1 cellular context compared by ENCODE assay signal in the genomic region with DNA sequence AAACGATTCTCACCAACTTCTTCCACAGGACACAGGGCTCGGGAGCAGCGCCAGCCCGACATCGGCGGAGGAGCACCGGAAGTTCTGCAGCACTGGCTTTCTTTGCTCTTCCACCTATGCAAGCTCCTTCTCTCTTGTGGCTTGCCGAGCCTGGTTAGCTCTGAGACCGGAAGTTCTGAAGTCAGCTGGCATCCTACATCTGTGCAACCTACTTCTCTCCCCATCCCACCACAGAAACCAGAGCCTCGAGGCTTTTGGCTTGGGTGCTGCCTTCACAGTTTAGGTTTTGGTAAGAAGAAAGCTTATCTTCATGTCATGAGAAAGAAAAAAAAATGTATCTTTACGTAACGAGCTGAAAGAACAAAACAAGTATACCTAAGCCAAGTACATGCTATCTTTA.
TF ChIP-seq lines count a peak whose summit lies in the region.

No MANE protein-coding gene starts in this region.

TF ChIP-seq in GM12878, 131 proteins besides CTCF, POLR2A, EP300 and RAD21 (continued from another document):
- TF ChIP-seq, protein P1, sequence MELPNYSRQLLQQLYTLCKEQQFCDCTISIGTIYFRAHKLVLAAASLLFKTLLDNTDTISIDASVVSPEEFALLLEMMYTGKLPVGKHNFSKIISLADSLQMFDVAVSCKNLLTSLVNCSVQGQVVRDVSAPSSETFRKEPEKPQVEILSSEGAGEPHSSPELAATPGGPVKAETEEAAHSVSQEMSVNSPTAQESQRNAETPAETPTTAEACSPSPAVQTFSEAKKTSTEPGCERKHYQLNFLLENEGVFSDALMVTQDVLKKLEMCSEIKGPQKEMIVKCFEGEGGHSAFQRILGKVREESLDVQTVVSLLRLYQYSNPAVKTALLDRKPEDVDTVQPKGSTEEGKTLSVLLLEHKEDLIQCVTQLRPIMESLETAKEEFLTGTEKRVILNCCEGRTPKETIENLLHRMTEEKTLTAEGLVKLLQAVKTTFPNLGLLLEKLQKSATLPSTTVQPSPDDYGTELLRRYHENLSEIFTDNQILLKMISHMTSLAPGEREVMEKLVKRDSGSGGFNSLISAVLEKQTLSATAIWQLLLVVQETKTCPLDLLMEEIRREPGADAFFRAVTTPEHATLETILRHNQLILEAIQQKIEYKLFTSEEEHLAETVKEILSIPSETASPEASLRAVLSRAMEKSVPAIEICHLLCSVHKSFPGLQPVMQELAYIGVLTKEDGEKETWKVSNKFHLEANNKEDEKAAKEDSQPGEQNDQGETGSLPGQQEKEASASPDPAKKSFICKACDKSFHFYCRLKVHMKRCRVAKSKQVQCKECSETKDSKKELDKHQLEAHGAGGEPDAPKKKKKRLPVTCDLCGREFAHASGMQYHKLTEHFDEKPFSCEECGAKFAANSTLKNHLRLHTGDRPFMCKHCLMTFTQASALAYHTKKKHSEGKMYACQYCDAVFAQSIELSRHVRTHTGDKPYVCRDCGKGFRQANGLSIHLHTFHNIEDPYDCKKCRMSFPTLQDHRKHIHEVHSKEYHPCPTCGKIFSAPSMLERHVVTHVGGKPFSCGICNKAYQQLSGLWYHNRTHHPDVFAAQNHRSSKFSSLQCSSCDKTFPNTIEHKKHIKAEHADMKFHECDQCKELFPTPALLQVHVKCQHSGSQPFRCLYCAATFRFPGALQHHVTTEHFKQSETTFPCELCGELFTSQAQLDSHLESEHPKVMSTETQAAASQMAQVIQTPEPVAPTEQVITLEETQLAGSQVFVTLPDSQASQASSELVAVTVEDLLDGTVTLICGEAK (IDR thresholded peaks at IDR 0.05; ENCODE audit: borderline replicate concordance), result peak; percentile 91
- TF ChIP-seq, protein P2, sequence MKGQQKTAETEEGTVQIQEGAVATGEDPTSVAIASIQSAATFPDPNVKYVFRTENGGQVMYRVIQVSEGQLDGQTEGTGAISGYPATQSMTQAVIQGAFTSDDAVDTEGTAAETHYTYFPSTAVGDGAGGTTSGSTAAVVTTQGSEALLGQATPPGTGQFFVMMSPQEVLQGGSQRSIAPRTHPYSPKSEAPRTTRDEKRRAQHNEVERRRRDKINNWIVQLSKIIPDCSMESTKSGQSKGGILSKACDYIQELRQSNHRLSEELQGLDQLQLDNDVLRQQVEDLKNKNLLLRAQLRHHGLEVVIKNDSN (IDR thresholded peaks at IDR 0.05; ENCODE audit: borderline replicate concordance, extremely low read length, insufficient read depth, low read depth, low read length), result no peak
- TF ChIP-seq DPF2 (IDR thresholded peaks at IDR 0.05), result peak; percentile 40; the same call in 1 of the 2 replicates
TF ChIP-seq in GM12878: peak in this region for 59.
